Comparison of ENCODE assay signal across 29 cellular contexts in the genomic region with DNA sequence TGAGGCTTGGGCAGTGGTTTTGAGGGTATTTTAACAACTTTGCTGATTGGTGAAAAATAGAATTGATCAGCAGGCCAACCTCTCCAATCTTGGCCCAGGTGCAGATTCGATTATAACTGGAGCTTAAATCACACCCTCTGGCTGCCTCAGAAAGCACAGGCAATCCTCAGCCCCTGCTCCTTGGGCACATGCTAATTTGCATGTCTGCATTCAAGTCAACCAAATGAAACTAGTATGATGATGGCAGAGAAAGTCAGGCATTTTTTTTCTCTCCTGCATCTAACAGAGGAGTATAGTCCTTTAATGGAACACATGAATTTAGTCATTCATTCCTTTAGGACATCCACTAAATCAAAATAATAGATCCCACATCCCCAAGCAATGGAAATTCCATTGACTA.
"Had no signal": no experiment of that assay in that cellular context is flagged by ENCODE, and none has a peak within 500 bp of the region (broad histone marks: within the 10 kb centered on the region; RNA-seq: fewer than 3 reads in every experiment).

No MANE protein-coding gene starts in this region.

- H3K9me3 Mint-ChIP-seq: mesothelial cell of epicardium; naive B cell; natural killer cell; stimulated activated naive B cell treated with anti-CD40 and anti-IgM and Interleukin-4, amounts not matched to agents 10 μg/mL and 1 μg/mL and 100 μg/mL, for 72 hours had no signal

- H3K4me3 Mint-ChIP-seq: mesothelial cell of epicardium; naive B cell; natural killer cell; stimulated activated naive B cell treated with anti-CD40 and anti-IgM and Interleukin-4, amounts not matched to agents 10 μg/mL and 1 μg/mL and 100 μg/mL, for 72 hours had no signal

- H3K9me3 ChIP-seq: heart right ventricle, left lung, lower lobe of right lung, ovary, stomach, thoracic aorta, tibial artery, upper lobe of right lung had no signal

- FAIRE-seq: keratinocyte, urothelium cell line had no signal

- DNase-seq: heart right ventricle; kidney glomerular epithelial cell; left colon; left lung; lower lobe of right lung; mammary epithelial cell; mesendoderm; naive B cell; natural killer cell; ovary; right cardiac atrium; stimulated activated CD4-positive, alpha-beta T cell treated with anti-CD3 and anti-CD28 coated beads, Interleukin-12 subunit alpha, Interleukin-12 subunit beta, amount 100 ng/mL, for 4 hours; stimulated activated CD4-positive, alpha-beta T cell treated with anti-CD3 and anti-CD28 coated beads, Interleukin-15, amount 100 ng/mL, for 24 hours; stimulated activated CD4-positive, alpha-beta T cell treated with anti-CD3 and anti-CD28 coated beads, Interleukin-2, amount 100 ng/mL, for 24 hours; stimulated activated CD4-positive, alpha-beta T cell treated with anti-CD3 and anti-CD28 coated beads, Interleukin-4, amount 100 ng/mL, for 1 hour; stimulated activated naive B cell treated with anti-CD40 and anti-IgM and Interleukin-4, amounts not matched to agents 10 μg/mL and 1 μg/mL and 100 μg/mL, for 72 hours; stimulated activated naive CD8-positive, alpha-beta T cell treated with anti-CD3 and anti-CD28 coated beads, Interleukin-15, Interleukin-2, amounts not matched to agents 100 U/mL and 50 U/mL, for 24 hours; stomach; tibial artery; trophoblast cell; upper lobe of right lung had no signal

- H3K36me3 ChIP-seq: heart right ventricle, left lung, lower lobe of right lung, ovary, stomach, thoracic aorta, tibial artery, upper lobe of right lung had no signal

- H3K79me2 ChIP-seq: hepatocyte had no signal

- H3K27ac Mint-ChIP-seq: mesothelial cell of epicardium; natural killer cell; progenitor cell of endocrine pancreas; stimulated activated naive B cell treated with anti-CD40 and anti-IgM and Interleukin-4, amounts not matched to agents 10 μg/mL and 1 μg/mL and 100 μg/mL, for 72 hours had no signal

- H3K4me3 ChIP-seq: heart right ventricle, hepatocyte, left lung, lower lobe of right lung, ovary, skin epidermis, stomach, thoracic aorta, tibial artery, upper lobe of right lung had no signal

- H3K4me2 ChIP-seq: hepatocyte had no signal

- H3K4me1 ChIP-seq: heart right ventricle, left lung, lower lobe of right lung, stomach, tibial artery, upper lobe of right lung had no signal

- H3K27me3 Mint-ChIP-seq: naive B cell had no signal

- ATAC-seq: heart right ventricle; left colon; left lung; lower lobe of right lung; natural killer cell; right cardiac atrium; sciatic nerve; stimulated activated naive B cell treated with anti-CD40 and anti-IgM and Interleukin-4, amounts not matched to agents 10 μg/mL and 1 μg/mL and 100 μg/mL, for 72 hours; stimulated activated naive CD8-positive, alpha-beta T cell treated with anti-CD3 and anti-CD28 coated beads, Interleukin-15, Interleukin-2, amounts not matched to agents 100 U/mL and 50 U/mL, for 24 hours; upper lobe of right lung had no signal

- H3K27ac ChIP-seq: heart right ventricle, hepatocyte, left lung, lower lobe of right lung, ovary, skin epidermis, stomach, thoracic aorta, tibial artery, upper lobe of right lung had no signal

- H3K36me3 Mint-ChIP-seq: mesothelial cell of epicardium; naive B cell; natural killer cell; stimulated activated naive B cell treated with anti-CD40 and anti-IgM and Interleukin-4, amounts not matched to agents 10 μg/mL and 1 μg/mL and 100 μg/mL, for 72 hours had no signal

- H2AFZ ChIP-seq: hepatocyte had no signal

- H3K4me1 Mint-ChIP-seq: naive B cell; natural killer cell; stimulated activated naive B cell treated with anti-CD40 and anti-IgM and Interleukin-4, amounts not matched to agents 10 μg/mL and 1 μg/mL and 100 μg/mL, for 72 hours had no signal

- H3K27me3 ChIP-seq: heart right ventricle, hepatocyte, left lung, ovary, stomach, tibial artery, upper lobe of right lung had no signal
